Comparison of ENCODE assay signal across 8 cellular contexts in genomic region chr4:82284858-82285805, GRCh38.
DNase-seq lines count a peak whose midpoint lies in the region; ATAC-seq and TF ChIP-seq lines count a peak whose summit lies in the region.

No MANE protein-coding gene starts in this region.

- intact Hi-C loops in naive thymus-derived CD4-positive, alpha-beta T cell (cut with micrococcal nuclease): loop anchor here (1.0 to 10.0 kb wide), 17 partner anchors 8 to 1200 kb away; partner anchors contain the start of genes ABRAXAS1 (in 2 of the 2), RASGEF1B (in 2 of the 2), THAP9 (in 2 of the 2) and COPS4 (in 1 of the 2)

- H3K4me3 Mint-ChIP-seq in activated T-helper 17 cell treated with anti-CD3 and anti-CD28 coated beads, Interleukin-2, amount 50 U/mL, for 72 hours: no peak overlapping the region
- peak overlapping the region; percentile 70 to 91 (median 86) for H3K4me3 Mint-ChIP-seq in naive thymus-derived CD4-positive, alpha-beta T cell
- peak overlapping the region; percentile 56 for H3K4me3 Mint-ChIP-seq in stimulated activated memory B cell treated with anti-CD40 and anti-IgM and Interleukin-4, amounts not matched to agents 10 μg/mL and 1 μg/mL and 100 μg/mL, for 72 hours

- ATAC-seq in DND-41 (ENCODE audit: insufficient read depth, low read depth): peak; percentile 96
- ATAC-seq in activated T-helper 17 cell treated with anti-CD3 and anti-CD28 coated beads, Interleukin-2, amount 50 U/mL, for 72 hours (replicated peaks): peak; percentile 98
- peak; percentile 94 for ATAC-seq in naive thymus-derived CD4-positive, alpha-beta T cell
- peak; percentile 100 for ATAC-seq in stimulated activated memory B cell treated with anti-CD40 and anti-IgM and Interleukin-4, amounts not matched to agents 10 μg/mL and 1 μg/mL and 100 μg/mL, for 72 hours

- H3K36me3 ChIP-seq in DND-41 (ENCODE audit: insufficient read depth, low read length): no peaks in the 10 kb centered on the region
- no peaks in the 10 kb centered on the region for H3K36me3 ChIP-seq in naive thymus-derived CD4-positive, alpha-beta T cell (ENCODE audit: control insufficient read depth in 2 of 3, insufficient read depth in 3 of 3, low read length in 3 of 3)

- H3K4me3 ChIP-seq in DND-41 (ENCODE audit: low read depth in 1 of 2, low read length in 2 of 2) (peak overlapping the region; percentile 16 to 59; a peak in 3 of 4 replicates), fibroblast of mammary gland (ENCODE audit: control insufficient read depth, low read depth, low read length) (peak overlapping the region; percentile 55)
- peak overlapping the region; percentile 55 for H3K4me3 ChIP-seq in naive thymus-derived CD4-positive, alpha-beta T cell (ENCODE audit: low read length)

- peak overlapping the region; percentile 84 for H2AFZ ChIP-seq in DND-41 (ENCODE audit: low read depth, low read length)

- TF ChIP-seq CTCF in DND-41 (IDR thresholded peaks at IDR 0.05; ENCODE audit: borderline replicate concordance, extremely low read depth, low read length, poor library complexity, severe bottlenecking): peak; percentile 90
- peak; percentile 62 for TF ChIP-seq CTCF in fibroblast of mammary gland (conservative IDR thresholded peaks at IDR 0.05; ENCODE audit: control insufficient read depth, insufficient read depth, low read depth, low read length)

- H3K27ac Mint-ChIP-seq in activated T-helper 17 cell treated with anti-CD3 and anti-CD28 coated beads, Interleukin-2, amount 50 U/mL, for 72 hours: peak overlapping the region; percentile 47
- H3K27ac Mint-ChIP-seq in naive thymus-derived CD4-positive, alpha-beta T cell: peak overlapping the region; percentile 53 to 94 (median 83)
- H3K27ac Mint-ChIP-seq in stimulated activated memory B cell treated with anti-CD40 and anti-IgM and Interleukin-4, amounts not matched to agents 10 μg/mL and 1 μg/mL and 100 μg/mL, for 72 hours: peak overlapping the region; percentile 15

- no peaks in the 10 kb centered on the region for H3K9me3 Mint-ChIP-seq in activated T-helper 17 cell treated with anti-CD3 and anti-CD28 coated beads, Interleukin-2, amount 50 U/mL, for 72 hours
- peaks cover 0 to 1% (median 0%) of the 10 kb centered on the region in 11 donors for H3K9me3 Mint-ChIP-seq in naive thymus-derived CD4-positive, alpha-beta T cell
- no peaks in the 10 kb centered on the region for H3K9me3 Mint-ChIP-seq in stimulated activated memory B cell treated with anti-CD40 and anti-IgM and Interleukin-4, amounts not matched to agents 10 μg/mL and 1 μg/mL and 100 μg/mL, for 72 hours

- no peaks in the 10 kb centered on the region for H3K9me3 ChIP-seq in DND-41 (ENCODE audit: insufficient read depth, low read length, severe bottlenecking)
- H3K9me3 ChIP-seq in naive thymus-derived CD4-positive, alpha-beta T cell (ENCODE audit: control insufficient read depth in 2 of 3, low read length in 3 of 3): no peaks in the 10 kb centered on the region

- peaks cover 15% of the 10 kb centered on the region for H3K4me1 ChIP-seq in DND-41 (ENCODE audit: insufficient read depth, low read length)
- H3K4me1 ChIP-seq in naive thymus-derived CD4-positive, alpha-beta T cell (ENCODE audit: control insufficient read depth in 2 of 2, insufficient read depth in 2 of 2, low read length in 2 of 2): peaks cover 4 to 11% of the 10 kb centered on the region in 2 donors

- no peaks in the 10 kb centered on the region for H3K79me2 ChIP-seq in DND-41 (ENCODE audit: insufficient read depth, low read length)

- CTCF ChIA-PET in naive thymus-derived CD4-positive, alpha-beta T cell (lab: Charles Lee): interaction anchor here (0.5 to 2.8 kb wide), 8 partner anchors 16 to 112 kb away, joined by 3 to 7 read pairs (median 4); partner anchors contain the start of gene HNRNPD

- H3K36me3 Mint-ChIP-seq in activated T-helper 17 cell treated with anti-CD3 and anti-CD28 coated beads, Interleukin-2, amount 50 U/mL, for 72 hours (ENCODE audit: low read depth): no peaks in the 10 kb centered on the region
- H3K36me3 Mint-ChIP-seq in naive thymus-derived CD4-positive, alpha-beta T cell: no peaks in the 10 kb centered on the region
- no peaks in the 10 kb centered on the region for H3K36me3 Mint-ChIP-seq in stimulated activated memory B cell treated with anti-CD40 and anti-IgM and Interleukin-4, amounts not matched to agents 10 μg/mL and 1 μg/mL and 100 μg/mL, for 72 hours

- H3K27me3 Mint-ChIP-seq in activated T-helper 17 cell treated with anti-CD3 and anti-CD28 coated beads, Interleukin-2, amount 50 U/mL, for 72 hours: no peaks in the 10 kb centered on the region
- H3K27me3 Mint-ChIP-seq in naive thymus-derived CD4-positive, alpha-beta T cell: peaks cover 0 to 28% (median 0%) of the 10 kb centered on the region in 5 donors
- no peaks in the 10 kb centered on the region for H3K27me3 Mint-ChIP-seq in stimulated activated memory B cell treated with anti-CD40 and anti-IgM and Interleukin-4, amounts not matched to agents 10 μg/mL and 1 μg/mL and 100 μg/mL, for 72 hours

- peaks cover 32% of the 10 kb centered on the region for H3K27me3 ChIP-seq in DND-41 (ENCODE audit: insufficient read depth, low read length, poor library complexity)
- no peaks in the 10 kb centered on the region for H3K27me3 ChIP-seq in naive thymus-derived CD4-positive, alpha-beta T cell (ENCODE audit: control insufficient read depth in 2 of 2, insufficient read depth in 2 of 2, low read length in 2 of 2)

- peak; percentile 99 for DNase-seq in DND-41
- DNase-seq in GOT3 (lab: John Stamatoyannopoulos, UW): peak; percentile 95
- peak; percentile 82 for DNase-seq in LHCN-M2 (ENCODE audit: low read depth)
- DNase-seq in RPMI7951 (ENCODE audit: low read depth): peak; percentile 98
- peak; percentile 98 for DNase-seq in fibroblast of mammary gland (ENCODE audit: low read depth)
- peak; percentile 97 to 100 (median 99) for DNase-seq in naive thymus-derived CD4-positive, alpha-beta T cell

- H3K9ac ChIP-seq in DND-41 (ENCODE audit: low read depth, low read length): peak overlapping the region; percentile 37

- POLR2A ChIA-PET in naive thymus-derived CD4-positive, alpha-beta T cell (lab: Charles Lee): interaction anchor here (0.7 to 3.5 kb wide), 6 partner anchors 88 to 814 kb away, joined by 3 to 26 read pairs (median 5); partner anchors contain the start of genes HNRNPD, HNRNPDL and RASGEF1B

- 0 out of 2 replicates have a peak overlapping the region, but pooled peaks have one; percentile 17 for H3K27ac ChIP-seq in DND-41 (ENCODE audit: low read length)
- peak overlapping the region; percentile 71 for H3K27ac ChIP-seq in naive thymus-derived CD4-positive, alpha-beta T cell (ENCODE audit: low read depth, low read length)

- peaks cover 12% of the 10 kb centered on the region for H3K4me1 Mint-ChIP-seq in activated T-helper 17 cell treated with anti-CD3 and anti-CD28 coated beads, Interleukin-2, amount 50 U/mL, for 72 hours
- H3K4me1 Mint-ChIP-seq in naive thymus-derived CD4-positive, alpha-beta T cell: peaks cover 9 to 22% (median 13%) of the 10 kb centered on the region in 7 donors
- H3K4me1 Mint-ChIP-seq in stimulated activated memory B cell treated with anti-CD40 and anti-IgM and Interleukin-4, amounts not matched to agents 10 μg/mL and 1 μg/mL and 100 μg/mL, for 72 hours: peaks cover 14% of the 10 kb centered on the region

- H3K4me2 ChIP-seq in DND-41 (ENCODE audit: insufficient read depth, low read length): peak overlapping the region; percentile 86

- no peaks in the 10 kb centered on the region for H4K20me1 ChIP-seq in DND-41 (ENCODE audit: insufficient read depth, low read length)

Comparison
In these comparisons a context has a peak if more than half of its experiments do, and no peak if none do; other contexts are left out.
1. Peak in every context shown above with its lines: DNase-seq, ATAC-seq, H3K4me3 ChIP-seq and H3K27ac ChIP-seq.
2. H3K27ac Mint-ChIP-seq: peak in every context shown above with its lines; median percentile 83 in naive thymus-derived CD4-positive, alpha-beta T cell; 47 in activated T-helper 17 cell treated with anti-CD3 and anti-CD28 coated beads, Interleukin-2, amount 50 U/mL, for 72 hours; 15 in stimulated activated memory B cell treated with anti-CD40 and anti-IgM and Interleukin-4, amounts not matched to agents 10 μg/mL and 1 μg/mL and 100 μg/mL, for 72 hours.